Comparison of ENCODE assay signal across 30 cellular contexts in the genomic region with DNA sequence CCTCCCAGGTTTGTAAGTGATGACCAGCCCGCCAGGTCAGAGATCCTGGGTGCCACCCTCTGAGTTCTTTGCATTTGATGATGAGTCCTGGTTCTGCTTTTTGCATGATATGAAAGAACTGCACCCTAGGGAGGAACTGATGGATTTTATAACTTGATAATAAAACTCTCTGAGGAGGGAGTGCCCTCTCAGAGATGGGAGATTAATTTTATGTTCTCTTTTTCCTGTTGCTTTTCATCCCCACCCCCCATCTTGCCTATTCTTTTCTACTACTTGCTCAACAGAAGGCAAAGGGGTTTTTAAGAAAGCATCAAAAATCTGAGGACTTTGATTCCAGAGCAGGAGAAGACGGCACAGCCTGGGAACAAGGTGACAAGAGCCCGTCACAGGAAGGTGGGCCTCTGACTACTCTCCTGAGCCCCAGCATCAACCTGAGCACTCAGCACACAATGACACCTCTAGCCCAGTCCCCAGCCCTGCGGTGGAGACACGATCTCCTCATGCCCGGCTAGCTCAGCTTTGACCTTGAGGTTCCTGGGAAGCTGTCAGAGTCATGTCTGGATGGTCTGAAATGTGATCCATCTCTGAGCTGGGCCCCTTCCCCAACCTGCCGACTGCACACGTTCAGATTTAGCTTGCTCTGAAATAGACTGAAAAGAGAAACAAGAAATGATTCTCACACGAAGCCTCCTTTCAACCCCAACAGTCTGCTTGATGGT.
DNase-seq lines count a peak whose midpoint lies in the region; ATAC-seq, FAIRE-seq and TF ChIP-seq lines count a peak whose summit lies in the region.
"Had no signal": no experiment of that assay in that cellular context is flagged by ENCODE, and none has a peak within 500 bp of the region (broad histone marks: within the 10 kb centered on the region; RNA-seq: fewer than 3 reads in every experiment).

No MANE protein-coding gene starts in this region.

- intact Hi-C loops in left ventricle myocardium inferior (cut with micrococcal nuclease): no loop called here
- intact Hi-C loops in heart right ventricle (cut with DNase I): no loop called here
- intact Hi-C loops in adrenal gland (cut with DNase I): no loop called here

- TF ChIP-seq CTCF in left ventricle myocardium inferior (IDR thresholded peaks at IDR 0.05; ENCODE audit: borderline replicate concordance): no peak
- no peak for TF ChIP-seq CTCF in heart right ventricle (IDR thresholded peaks at IDR 0.05)
- no peak for TF ChIP-seq CTCF in RWPE1 (conservative IDR thresholded peaks at IDR 0.05; ENCODE audit: low read depth)
- TF ChIP-seq CTCF in adrenal gland (IDR thresholded peaks at IDR 0.05): no peak

- H3K36me3 Mint-ChIP-seq in natural killer cell treated with Interleukin-12 subunit alpha and Interleukin-12 subunit beta and Interleukin-15 and Interleukin-18, amount 100 ng/mL, for 72 hours: no peaks in the 10 kb centered on the region
- H3K36me3 Mint-ChIP-seq: CD8-positive, alpha-beta memory T cell; immature natural killer cell; naive B cell had no signal

- TF ChIP-seq POLR2A in adrenal gland (IDR thresholded peaks at IDR 0.05): no peak

- H3K27ac Mint-ChIP-seq in natural killer cell treated with Interleukin-12 subunit alpha and Interleukin-12 subunit beta and Interleukin-15 and Interleukin-18, amount 100 ng/mL, for 72 hours: no peak overlapping the region
- H3K27ac Mint-ChIP-seq: activated CD4-positive, alpha-beta T cell treated with anti-CD3 and anti-CD28 coated beads, Interleukin-2, amount 10 ng/mL, durations not matched to agents 24 days and 14 days; activated naive CD8-positive, alpha-beta T cell; immature natural killer cell; T-helper 2 cell treated with Interferon-gamma antibody and Interleukin-4, amounts not matched to agents 5 μg/mL and 100 μg/mL, for 36 hours had no signal

- DNase-seq in left ventricle myocardium inferior: no peak
- DNase-seq in heart right ventricle: no peak
- DNase-seq in RWPE1 (ENCODE audit: low spot score): no peak
- peak; percentile 31 for DNase-seq in islet precursor cell
- peak; percentile 10 for DNase-seq in small intestine
- DNase-seq in effector CD8-positive, alpha-beta T cell (lab: John Stamatoyannopoulos, UW): no peak
- no peak for DNase-seq in adrenal gland
- DNase-seq in natural killer cell treated with Interleukin-12 subunit alpha and Interleukin-12 subunit beta and Interleukin-15 and Interleukin-18, amount 100 ng/mL, for 72 hours (ENCODE audit: low spot score): no peak
- DNase-seq: activated CD4-positive, alpha-beta T cell treated with anti-CD3 and anti-CD28 coated beads, Interleukin-2, amount 10 ng/mL, durations not matched to agents 24 days and 14 days; activated CD8-positive, alpha-beta memory T cell treated with anti-CD3 and anti-CD28 coated beads for 24 hours; AML-193; CD8-positive, alpha-beta memory T cell; effector memory CD4-positive, alpha-beta T cell; immature natural killer cell; NCI-H1048; occipital lobe; stimulated activated CD4-positive, alpha-beta T cell treated with anti-CD3 and anti-CD28 coated beads, Interleukin-4, amount 100 ng/mL, for 24 hours; WERI-Rb-1 had no signal

- 55 to 62% methylated on average over 9 of the region's 9 CpGs for WGBS in heart right ventricle, 2 donors
- 41 to 57% (median 54%) methylated on average over 9 of the region's 9 CpGs for WGBS in small intestine, 3 donors
- 60 to 74% (median 72%) methylated on average over 9 of the region's 9 CpGs for WGBS in adrenal gland, 4 donors

- no peaks in the 10 kb centered on the region for H3K36me3 ChIP-seq in left ventricle myocardium inferior
- H3K36me3 ChIP-seq in heart right ventricle: no peaks in the 10 kb centered on the region
- no peaks in the 10 kb centered on the region for H3K36me3 ChIP-seq in small intestine (ENCODE audit: control insufficient read depth in 2 of 2, insufficient read depth in 2 of 2, low read length in 2 of 2)
- no peaks in the 10 kb centered on the region for H3K36me3 ChIP-seq in adrenal gland (replicated peaks in 1 of 2)
- H3K36me3 ChIP-seq: cardiac muscle cell, colonic mucosa, HAP-1, sigmoid colon, tibial nerve, WERI-Rb-1 had no signal

- H3K4me1 Mint-ChIP-seq in natural killer cell treated with Interleukin-12 subunit alpha and Interleukin-12 subunit beta and Interleukin-15 and Interleukin-18, amount 100 ng/mL, for 72 hours (ENCODE audit: low read depth in 2 of 2): peaks cover 0 to 5% of the 10 kb centered on the region in 2 donors
- H3K4me1 Mint-ChIP-seq: activated CD4-positive, alpha-beta T cell treated with anti-CD3 and anti-CD28 coated beads, Interleukin-2, amount 10 ng/mL, durations not matched to agents 24 days and 14 days; immature natural killer cell; naive B cell had no signal

- POLR2A ChIA-PET in RWPE1 (lab: Yijun Ruan, JAX; ENCODE audit: low non-redundant PET): no interaction called here

- H3K27ac ChIP-seq in left ventricle myocardium inferior (replicated peaks): peak overlapping the region; percentile 22
- peak overlapping the region in 1 of 10 donors; percentile 31 for H3K27ac ChIP-seq in heart right ventricle
- H3K27ac ChIP-seq in RWPE1: peak overlapping the region; percentile 67
- no peak overlapping the region for H3K27ac ChIP-seq in small intestine (ENCODE audit: low read depth in 1 of 2, low read length in 1 of 2)
- no peak overlapping the region for H3K27ac ChIP-seq in adrenal gland
- H3K27ac ChIP-seq: A549, cardiac muscle cell, colonic mucosa, epithelial cell of prostate, tibial nerve, WERI-Rb-1 had no signal

- H3K9me3 ChIP-seq in left ventricle myocardium inferior (replicated peaks): no peaks in the 10 kb centered on the region
- no peaks in the 10 kb centered on the region for H3K9me3 ChIP-seq in heart right ventricle
- peaks cover 2% of the 10 kb centered on the region for H3K9me3 ChIP-seq in small intestine (ENCODE audit: control insufficient read depth, low read depth)
- no peaks in the 10 kb centered on the region for H3K9me3 ChIP-seq in adrenal gland (replicated peaks in 1 of 3)
- H3K9me3 ChIP-seq: A549, colonic mucosa, HAP-1, sigmoid colon, tibial nerve had no signal

- ATAC-seq in heart right ventricle: no peak
- no peak for ATAC-seq in natural killer cell treated with Interleukin-12 subunit alpha and Interleukin-12 subunit beta and Interleukin-15 and Interleukin-18, amount 100 ng/mL, for 72 hours
- ATAC-seq: A549, HepG2, PC-3 had no signal

- peaks cover 7 to 22% of the 10 kb centered on the region in 2 donors for H3K27me3 Mint-ChIP-seq in natural killer cell treated with Interleukin-12 subunit alpha and Interleukin-12 subunit beta and Interleukin-15 and Interleukin-18, amount 100 ng/mL, for 72 hours
- H3K27me3 Mint-ChIP-seq: activated CD4-positive, alpha-beta T cell treated with anti-CD3 and anti-CD28 coated beads, Interleukin-2, amount 10 ng/mL, durations not matched to agents 24 days and 14 days; activated naive CD8-positive, alpha-beta T cell had no signal

- H3K9me3 Mint-ChIP-seq in natural killer cell treated with Interleukin-12 subunit alpha and Interleukin-12 subunit beta and Interleukin-15 and Interleukin-18, amount 100 ng/mL, for 72 hours: no peaks in the 10 kb centered on the region
- H3K9me3 Mint-ChIP-seq: activated CD4-positive, alpha-beta T cell treated with anti-CD3 and anti-CD28 coated beads, Interleukin-2, amount 10 ng/mL, durations not matched to agents 24 days and 14 days; CD8-positive, alpha-beta memory T cell; immature natural killer cell; naive B cell; T-helper 2 cell treated with Interferon-gamma antibody and Interleukin-4, amounts not matched to agents 5 μg/mL and 100 μg/mL, for 36 hours had no signal

- H3K27me3 ChIP-seq in left ventricle myocardium inferior (ENCODE audit: low read depth): no peaks in the 10 kb centered on the region
- no peaks in the 10 kb centered on the region for H3K27me3 ChIP-seq in heart right ventricle
- H3K27me3 ChIP-seq in small intestine (ENCODE audit: control insufficient read depth in 2 of 2, insufficient read depth in 2 of 2, low read length in 2 of 2): no peaks in the 10 kb centered on the region
- no peaks in the 10 kb centered on the region for H3K27me3 ChIP-seq in adrenal gland
- H3K27me3 ChIP-seq: colonic mucosa, sigmoid colon, tibial nerve had no signal

- H3K4me1 ChIP-seq in left ventricle myocardium inferior (peaks cover 26% of the 10 kb centered on the region), heart right ventricle (peaks cover 0 to 14% (median 6%) of the 10 kb centered on the region in 9 donors), small intestine (ENCODE audit: control insufficient read depth in 2 of 2, insufficient read depth in 1 of 2, low read depth in 1 of 2, low read length in 1 of 2) (no peaks in the 10 kb centered on the region), adrenal gland (replicated peaks in 1 of 2) (no peaks in the 10 kb centered on the region)
- H3K4me1 ChIP-seq: A549, tibial nerve had no signal

- no peak for FAIRE-seq in small intestine (lab: Jason Lieb, UNC)
- FAIRE-seq: A549, HepG2 had no signal

- H3K4me3 Mint-ChIP-seq in natural killer cell treated with Interleukin-12 subunit alpha and Interleukin-12 subunit beta and Interleukin-15 and Interleukin-18, amount 100 ng/mL, for 72 hours: no peak overlapping the region
- H3K4me3 Mint-ChIP-seq: activated CD4-positive, alpha-beta T cell treated with anti-CD3 and anti-CD28 coated beads, Interleukin-2, amount 10 ng/mL, durations not matched to agents 24 days and 14 days; CD8-positive, alpha-beta memory T cell; immature natural killer cell; naive B cell; T-helper 2 cell treated with Interferon-gamma antibody and Interleukin-4, amounts not matched to agents 5 μg/mL and 100 μg/mL, for 36 hours had no signal

- H3K4me3 ChIP-seq in left ventricle myocardium inferior: no peak overlapping the region
- no peak overlapping the region for H3K4me3 ChIP-seq in heart right ventricle
- no peak overlapping the region for H3K4me3 ChIP-seq in small intestine (ENCODE audit: low read depth in 1 of 2, low read length in 2 of 2)
- H3K4me3 ChIP-seq in adrenal gland: no peak overlapping the region
- H3K4me3 ChIP-seq: A549, cardiac muscle cell, colonic mucosa, HAP-1, sigmoid colon, tibial nerve had no signal

- CTCF ChIA-PET in RWPE1 (lab: Yijun Ruan, JAX): no interaction called here

Comparison
In these comparisons a context has a peak if more than half of its experiments do, and no peak if none do; other contexts are left out.
1. DNase-seq: peak in islet precursor cell (single experiment) and small intestine (single experiment); none in left ventricle myocardium inferior (single experiment), heart right ventricle (0 of 2), RWPE1 (single experiment), effector CD8-positive, alpha-beta T cell (single experiment), adrenal gland (0 of 7) and natural killer cell treated with Interleukin-12 subunit alpha and Interleukin-12 subunit beta and Interleukin-15 and Interleukin-18, amount 100 ng/mL, for 72 hours (single experiment).
2. H3K27ac ChIP-seq: peak in left ventricle myocardium inferior (single experiment) and RWPE1 (single experiment); none in small intestine (0 of 2) and adrenal gland (0 of 5).